ENCODE assay signal across 8 cellular contexts in the genomic region with DNA sequence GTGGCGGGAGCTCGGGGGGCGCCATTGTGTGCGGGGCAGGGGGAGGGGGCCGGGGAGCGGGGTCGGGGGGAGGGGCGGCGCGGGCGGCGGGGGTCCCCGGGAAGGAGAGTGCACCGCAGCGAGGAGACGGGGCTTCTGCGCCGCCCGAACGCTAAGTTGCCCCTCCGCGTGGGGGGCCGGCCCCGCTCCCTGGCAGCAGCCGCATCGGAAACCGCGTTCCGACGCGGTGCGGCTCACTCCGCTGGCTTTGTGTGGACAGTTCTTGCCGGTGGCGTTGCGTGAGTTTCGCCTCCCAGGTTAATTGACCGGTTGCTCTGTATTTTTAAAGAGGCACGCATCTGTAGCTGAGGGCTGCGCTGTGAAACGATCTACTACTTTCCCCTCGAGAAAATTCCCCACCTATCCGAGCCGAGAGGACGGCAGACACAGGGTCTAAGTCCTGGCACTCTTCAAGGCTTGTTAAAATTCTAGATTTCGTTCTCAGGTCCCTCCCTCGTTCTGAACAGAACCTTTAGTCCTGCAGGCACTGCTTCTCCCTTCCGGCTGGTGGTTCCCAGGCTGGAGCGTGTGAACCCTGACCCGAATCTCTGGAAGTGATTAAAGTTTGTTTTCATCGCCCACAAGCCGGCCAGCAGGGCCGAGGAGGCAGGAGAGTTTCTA. TPM values are rescaled to one million over a fixed set of nuclear protein-coding genes. Genes with fewer than 3 reads are reported as not detected.
DNase-seq lines count a peak whose midpoint lies in the region; ATAC-seq and TF ChIP-seq lines count a peak whose summit lies in the region.

No MANE protein-coding gene starts in this region.

- peaks cover 8 to 27% (median 15%) of the 10 kb centered on the region in 6 donors for H3K4me1 ChIP-seq in spleen

- TF ChIP-seq CTCF in astrocyte of the cerebellum (IDR thresholded peaks at IDR 0.05; ENCODE audit: low read depth, low read length, missing control alignments), result no peak
- no peak for TF ChIP-seq CTCF in spleen (IDR thresholded peaks at IDR 0.05 in 8 of 11, conservative IDR thresholded peaks at IDR 0.05 in 3 of 11)

- no peaks in the 10 kb centered on the region for H3K36me3 ChIP-seq in spleen

- H3K27me3 ChIP-seq in spleen (replicated peaks in 1 of 7), result peaks cover 0 to 78% (median 39%) of the 10 kb centered on the region in 7 donors

- intact Hi-C loops in spleen (cut with DNase I; ENCODE audit: low total_unique reads), result no loop called here

- peak overlapping the region in 3 of 8 donors; percentile 33 to 43 (median 39) for H3K27ac ChIP-seq in spleen

- H3K4me3 ChIP-seq in astrocyte of the cerebellum (ENCODE audit: low read depth, low read length) (peak overlapping the region; percentile 35), spleen (peak overlapping the region; percentile 16 to 73 (median 58))

- peak; percentile 38 for DNase-seq in 8988T
- peak; percentile 51 for DNase-seq in astrocyte of the cerebellum (ENCODE audit: low read depth)
- DNase-seq in iris pigment epithelial cell (ENCODE audit: low read depth), result peak; percentile 18
- DNase-seq in spleen, result no peak
- DNase-seq in stimulated activated naive CD4-positive, alpha-beta T cell treated with Interleukin-2 at 50 U/mL for 16 hours (lab: John Stamatoyannopoulos, UW), result no peak
- no peak for DNase-seq in hippocampal formation (lab: John Stamatoyannopoulos, UW)

- WGBS in spleen, 5 donors, result 1 to 4% (median 3%) methylated on average over 21 to 52 of the region's 53 CpGs

- H3K9me3 ChIP-seq in spleen, result no peaks in the 10 kb centered on the region

- TF ChIP-seq POLR2A in spleen (IDR thresholded peaks at IDR 0.05), result no peak

- ATAC-seq in GM18909 (IDR thresholded peaks at IDR 0.05; ENCODE audit: poor library complexity, unreplicated experiment) (peak; percentile 26), GM18498 (IDR thresholded peaks at IDR 0.05; ENCODE audit: unreplicated experiment) (no peak)

- in situ Hi-C loops in astrocyte of the cerebellum (cut with HindIII; ENCODE audit: low sequenced_read_pairs), result no loop called here

RNA-seq across cellular contexts. Expression of gene ARHGEF7, which starts 0.9 kb away (rescaled TPM):
- 100 to 1,000 TPM; 102 to 192 (median 145) TPM for total RNA-seq in spleen
- polyA plus RNA-seq in spleen, result 10 to 100 TPM; 18.0 to 39.1 (median 32.1) TPM

Comparison
In these comparisons a context has a peak if more than half of its experiments do, and no peak if none do; other contexts are left out.
1. DNase-seq: peak in 8988T (single experiment), astrocyte of the cerebellum (single experiment) and iris pigment epithelial cell (single experiment); none in spleen (single experiment), stimulated activated naive CD4-positive, alpha-beta T cell treated with Interleukin-2 at 50 U/mL for 16 hours (single experiment) and hippocampal formation (0 of 2).